Comparison of ENCODE assay signal across 7 cellular contexts in the genomic region with DNA sequence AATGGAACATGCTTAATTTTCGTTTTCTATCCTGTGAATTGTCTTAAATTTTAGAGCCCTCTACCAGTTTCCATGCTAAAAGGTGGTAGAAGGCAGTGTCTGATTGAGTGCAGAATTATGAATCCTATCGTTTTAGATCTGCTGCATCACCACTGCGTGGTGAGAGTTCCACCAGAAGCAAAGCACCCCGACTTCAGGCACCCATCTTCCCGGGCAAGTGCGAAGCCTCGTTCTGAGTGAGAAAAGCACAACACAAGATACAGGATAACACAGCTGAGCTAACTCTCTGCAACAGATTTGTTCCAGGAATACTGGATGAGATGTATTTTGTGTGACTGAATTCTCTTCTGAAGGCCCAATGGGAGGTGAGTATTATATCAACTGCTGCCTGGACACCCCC.
"Had no signal": no experiment of that assay in that cellular context is flagged by ENCODE, and none has a peak within 500 bp of the region (broad histone marks: within the 10 kb centered on the region; RNA-seq: fewer than 3 reads in every experiment).

No MANE protein-coding gene starts in this region.

- DNase-seq: H9, HCEC 1CT, HFFc6, KBM-7 had no signal

- H3K27ac ChIP-seq: HL-60 had no signal

- H3K4me2 ChIP-seq: GM23338 had no signal

- ATAC-seq: GM23338, HepG2 had no signal

- H3K4me3 ChIP-seq: GM23338 had no signal

- H2AFZ ChIP-seq: GM23338 had no signal
